ENCODE assay signal across 22 cellular contexts in genomic region chr2:231050018-231050901, GRCh38. TPM values are rescaled to one million over a fixed set of nuclear protein-coding genes. Genes with fewer than 3 reads are reported as not detected.
DNase-seq lines count a peak whose midpoint lies in the region; ATAC-seq and TF ChIP-seq lines count a peak whose summit lies in the region.
"Had no signal": no experiment of that assay in that cellular context is flagged by ENCODE, and none has a peak within 500 bp of the region (broad histone marks: within the 10 kb centered on the region; RNA-seq: fewer than 3 reads in every experiment).

No MANE protein-coding gene starts in this region.

- peaks cover 16% of the 10 kb centered on the region for H3K27me3 Mint-ChIP-seq in Calu3 (ENCODE audit: unreplicated experiment)

- CTCF ChIA-PET in Calu3 (lab: Charles Lee): no interaction called here

- BruUV-seq in Calu3 (replicated peaks; lab: Mats Ljungman, UMichigan): no TSS peak

- peak; percentile 83 for ATAC-seq in left colon
- ATAC-seq in GM18505 (IDR thresholded peaks at IDR 0.05; ENCODE audit: unreplicated experiment): no peak
- ATAC-seq in gastroesophageal sphincter: no peak
- ATAC-seq: heart left ventricle, Panc1 had no signal

- H3K36me3 Mint-ChIP-seq in Calu3 (ENCODE audit: insufficient read depth, unreplicated experiment): peaks cover 11% of the 10 kb centered on the region
- H3K36me3 Mint-ChIP-seq: CD14-positive monocyte had no signal

- H3K4me3 ChIP-seq in gastroesophageal sphincter: no peak overlapping the region
- H3K4me3 ChIP-seq: heart left ventricle, left ventricle myocardium inferior, uterus had no signal

- no peak overlapping the region for H3K27ac Mint-ChIP-seq in Calu3 (ENCODE audit: unreplicated experiment)
- H3K27ac Mint-ChIP-seq: activated T-helper 2 cell treated with anti-CD3 and anti-CD28 coated beads, Interferon-gamma antibody, Interleukin-2, Interleukin-4, amounts not matched to agents 10 μg/mL and 5 μg/mL and 100 μg/mL, durations not matched to agents 14 hours and 24 hours and 36 hours had no signal

- in situ Hi-C loops in GM13977 (cut with MboI; ENCODE audit: low pct_unique_long_range_greater_than_20kb, low sequenced_read_pairs, unreplicated experiment): loop anchor here (10.0 kb wide), 1 partner anchor 145 kb away; no protein-coding TSS in a partner anchor

- no peak overlapping the region for H3K4me3 Mint-ChIP-seq in Calu3 (ENCODE audit: low read depth, unreplicated experiment)
- H3K4me3 Mint-ChIP-seq: CD14-positive monocyte had no signal

- TF ChIP-seq CTCF in Calu3 (IDR thresholded peaks at IDR 0.05; ENCODE audit: unreplicated experiment) (no peak), gastroesophageal sphincter (IDR thresholded peaks at IDR 0.05) (no peak), GM13977 (IDR thresholded peaks at IDR 0.05; ENCODE audit: extremely low read depth, insufficient read depth, missing control alignments) (no peak)

- no peak overlapping the region for H3K27ac ChIP-seq in gastroesophageal sphincter
- H3K27ac ChIP-seq: heart left ventricle, left ventricle myocardium inferior, parathyroid adenoma, uterus had no signal

- DNase-seq in Calu3 (peak; percentile 47), amniotic epithelial cell (ENCODE audit: low read depth) (peak; percentile 40), left colon (peak; percentile 81 to 88), putamen (ENCODE audit: low spot score) (peak; percentile 67), T-helper 9 cell (no peak), GM13977 (ENCODE audit: low spot score) (no peak)
- DNase-seq: activated CD4-positive, alpha-beta T cell treated with anti-CD3 and anti-CD28 coated beads for 1 hour; EL; heart left ventricle; left ventricle myocardium inferior; NCI-H1105 treated with DMSO at 0.1 percent for 48 hours; NCI-H446; stimulated activated CD8-positive, alpha-beta memory T cell treated with anti-CD3 and anti-CD28 coated beads, Interleukin-4, amount 100 ng/mL, for 48 hours; uterus had no signal

- 75 to 93% methylated on average over 2 to 4 of the region's 9 CpGs for whole genome bisulfite sequencing in gastroesophageal sphincter (ENCODE audit: low coverage in 1 of 2), 2 donors

- intact Hi-C loops in Calu3 (cut with micrococcal nuclease; ENCODE audit: unreplicated experiment) (loop anchor here (2.0 to 10.0 kb wide), 2 partner anchors 49 to 145 kb away; no protein-coding TSS in a partner anchor), left colon (cut with DNase I, micrococcal nuclease) (no loop called here)

- H3K36me3 ChIP-seq in gastroesophageal sphincter: no peaks in the 10 kb centered on the region
- H3K36me3 ChIP-seq: heart left ventricle, left ventricle myocardium inferior, uterus had no signal

- peaks cover 0 to 17% (median 4%) of the 10 kb centered on the region in 3 donors for H3K4me1 ChIP-seq in gastroesophageal sphincter
- H3K4me1 ChIP-seq: uterus had no signal

- peaks cover 10% of the 10 kb centered on the region for H3K4me1 Mint-ChIP-seq in Calu3 (ENCODE audit: low read depth, unreplicated experiment)

- no peak for TF ChIP-seq EP300 in gastroesophageal sphincter (IDR thresholded peaks at IDR 0.05)

- no peaks in the 10 kb centered on the region for H3K9me3 ChIP-seq in gastroesophageal sphincter
- H3K9me3 ChIP-seq: heart left ventricle, left ventricle myocardium inferior, uterus had no signal

- H3K27me3 ChIP-seq in gastroesophageal sphincter: peaks cover 34% of the 10 kb centered on the region
- H3K27me3 ChIP-seq: uterus had no signal

- H3K9me3 Mint-ChIP-seq in Calu3 (ENCODE audit: low read depth, unreplicated experiment): no peaks in the 10 kb centered on the region
- H3K9me3 Mint-ChIP-seq: activated T-helper 2 cell treated with anti-CD3 and anti-CD28 coated beads, Interferon-gamma antibody, Interleukin-2, Interleukin-4, amounts not matched to agents 10 μg/mL and 5 μg/mL and 100 μg/mL, durations not matched to agents 14 hours and 24 hours and 36 hours had no signal

- TF ChIP-seq POLR2A in GM18505 (IDR thresholded peaks at IDR 0.05; ENCODE audit: borderline replicate concordance, extremely low read depth, insufficient read depth, insufficient read length): no peak
- TF ChIP-seq POLR2A in gastroesophageal sphincter (IDR thresholded peaks at IDR 0.05): no peak

RNA-seq across cellular contexts. Expression of gene PSMD1, which starts 6.4 kb away (rescaled TPM):
- 113 and 135 TPM in 2 replicates for total RNA-seq in Calu3 (2022)
- 10 to 100 TPM; 81.3 to 91.0 TPM for total RNA-seq in left colon
- 10 to 100 TPM; 58.8 to 93.4 (median 65.9) TPM for total RNA-seq in gastroesophageal sphincter

RNA-seq across cellular contexts. Expression of gene C2orf72, which starts 12.9 kb away (rescaled TPM):
- 0.66 and 0.83 TPM in 2 replicates for total RNA-seq in Calu3 (2022)
- total RNA-seq in left colon: 10 to 100 TPM; 42.6 to 54.8 TPM
- under 1 TPM in 2 of 4 donors, not detected in 2; 0.19 to 0.54 TPM for total RNA-seq in gastroesophageal sphincter
- total RNA-seq: bronchial epithelial cell had no signal

RNA-seq across cellular contexts. Expression of gene SPATA3, which starts 54.3 kb away (rescaled TPM):
- total RNA-seq in Calu3 (2022): not detected in 2 replicates
- total RNA-seq in left colon: not detected
- not detected for total RNA-seq in gastroesophageal sphincter
- total RNA-seq: activated T-helper 2 cell treated with anti-CD3 and anti-CD28 coated beads, Interferon-gamma antibody, Interleukin-2, Interleukin-4, amounts not matched to agents 10 μg/mL and 5 μg/mL and 100 μg/mL, durations not matched to agents 14 hours and 24 hours and 36 hours; bronchial epithelial cell; epithelial cell of proximal tubule; heart left ventricle; left ventricle myocardium inferior; uterus had no signal

Comparison
In these comparisons a context has a peak if more than half of its experiments do, and no peak if none do; other contexts are left out.
1. DNase-seq: peak in Calu3 (single experiment), amniotic epithelial cell (single experiment), left colon (2 of 2) and putamen (single experiment); none in T-helper 9 cell (single experiment) and GM13977 (single experiment).
2. RNA of gene C2orf72, which starts 12.9 kb away (total RNA-seq): 42.6 to 54.8 TPM in left colon; 0.66 to 0.83 TPM in Calu3 and 0.19 to 0.54 TPM in gastroesophageal sphincter; every median in the first group is over 10 times any median in the second.